Comparison of ENCODE assay signal across 27 cellular contexts in genomic region chr16:11973065-11973464, GRCh38. TPM values are rescaled to one million over a fixed set of nuclear protein-coding genes. Genes with fewer than 3 reads are reported as not detected.
"Had no signal": no experiment of that assay in that cellular context is flagged by ENCODE, and none has a peak within 500 bp of the region (broad histone marks: within the 10 kb centered on the region; RNA-seq: fewer than 3 reads in every experiment).

No MANE protein-coding gene starts in this region.

- ATAC-seq: activated naive CD4-positive, alpha-beta T cell treated with anti-CD3 and anti-CD28 coated beads, Interleukin-2, amount 50 U/mL, for 72 hours; foreskin keratinocyte; natural killer cell; stimulated activated effector memory CD8-positive, alpha-beta T cell treated with anti-CD3 and anti-CD28 coated beads, Interleukin-12 subunit alpha, Interleukin-12 subunit beta, amount 100 ng/mL, for 72 hours had no signal

- H3K27me3 Mint-ChIP-seq: dendritic cell treated with granulocyte-macrophage colony-stimulating factor and Interleukin-4, amounts not matched to agents 40 ng/mL and 50 ng/mL, for 4 days had no signal

- H3K9me3 Mint-ChIP-seq: activated naive CD4-positive, alpha-beta T cell treated with anti-CD3 and anti-CD28 coated beads, Interleukin-2, amount 50 U/mL, for 72 hours; activated T-helper 1 cell treated with anti-CD3 and anti-CD28 coated beads, Interleukin-12 subunit alpha, Interleukin-12 subunit beta, Interleukin-2, Interleukin-4 antibody, amounts not matched to agents 30 ng/mL and 10 ng/mL and 1 ng/mL, durations not matched to agents 14 hours and 24 hours and 36 hours; dendritic cell treated with granulocyte-macrophage colony-stimulating factor and Interleukin-4, amounts not matched to agents 40 ng/mL and 50 ng/mL, for 4 days; natural killer cell; stimulated activated effector memory CD8-positive, alpha-beta T cell treated with anti-CD3 and anti-CD28 coated beads, Interleukin-12 subunit alpha, Interleukin-12 subunit beta, amount 100 ng/mL, for 72 hours had no signal

- H2AFZ ChIP-seq: hepatocyte had no signal

- H3K27ac Mint-ChIP-seq: activated T-helper 1 cell treated with anti-CD3 and anti-CD28 coated beads, Interleukin-12 subunit alpha, Interleukin-12 subunit beta, Interleukin-2, Interleukin-4 antibody, amounts not matched to agents 30 ng/mL and 10 ng/mL and 1 ng/mL, durations not matched to agents 14 hours and 24 hours and 36 hours; dendritic cell treated with granulocyte-macrophage colony-stimulating factor and Interleukin-4, amounts not matched to agents 40 ng/mL and 50 ng/mL, for 4 days; natural killer cell; stimulated activated effector memory CD8-positive, alpha-beta T cell treated with anti-CD3 and anti-CD28 coated beads, Interleukin-12 subunit alpha, Interleukin-12 subunit beta, amount 100 ng/mL, for 72 hours had no signal

- H3K4me3 ChIP-seq: cardiac muscle cell, hepatocyte, sigmoid colon, tibial artery, uterus had no signal

- H3K36me3 Mint-ChIP-seq: natural killer cell had no signal

- H3K4me3 Mint-ChIP-seq: activated T-helper 1 cell treated with anti-CD3 and anti-CD28 coated beads, Interleukin-12 subunit alpha, Interleukin-12 subunit beta, Interleukin-2, Interleukin-4 antibody, amounts not matched to agents 30 ng/mL and 10 ng/mL and 1 ng/mL, durations not matched to agents 14 hours and 24 hours and 36 hours; dendritic cell treated with granulocyte-macrophage colony-stimulating factor and Interleukin-4, amounts not matched to agents 40 ng/mL and 50 ng/mL, for 4 days; stimulated activated effector memory CD8-positive, alpha-beta T cell treated with anti-CD3 and anti-CD28 coated beads, Interleukin-12 subunit alpha, Interleukin-12 subunit beta, amount 100 ng/mL, for 72 hours had no signal

- H3K9me3 ChIP-seq: neutrophil, sigmoid colon, tibial artery, uterus had no signal

- H3K4me1 ChIP-seq: foreskin keratinocyte had no signal

- H3K27ac ChIP-seq: cardiac muscle cell, foreskin keratinocyte, hepatocyte, neutrophil, sigmoid colon, tibial artery, uterus, WERI-Rb-1 had no signal

- DNase-seq: activated CD4-positive, alpha-beta T cell treated with anti-CD3 and anti-CD28 coated beads for 1 hour; activated CD4-positive, alpha-beta T cell treated with anti-CD3 and anti-CD28 coated beads, Interleukin-2, amount 50 U/mL, for 48 hours; activated gamma-delta T cell treated with Interleukin-2 at 50 U/mL for 16 hours; activated T-cell treated with anti-CD3 and anti-CD28 coated beads for 4 hours; amniotic stem cell; effector memory CD4-positive, alpha-beta T cell; foreskin keratinocyte; natural killer cell; sigmoid colon; stimulated activated CD4-positive, alpha-beta T cell treated with anti-CD3 and anti-CD28 coated beads, Interleukin-4, amount 100 ng/mL, for 24 hours; T-helper 2 cell; tibial artery; uterus; WERI-Rb-1 had no signal

- H3K27me3 ChIP-seq: cardiac muscle cell, foreskin keratinocyte, hepatocyte, neutrophil, sigmoid colon, uterus had no signal

- H3K4me2 ChIP-seq: hepatocyte had no signal

- H3K36me3 ChIP-seq: cardiac muscle cell, neutrophil, sigmoid colon, uterus, WERI-Rb-1 had no signal

RNA-seq across cellular contexts. Expression of gene TNFRSF17, which starts 8.1 kb away (rescaled TPM):
- total RNA-seq: activated naive CD4-positive, alpha-beta T cell treated with anti-CD3 and anti-CD28 coated beads, Interleukin-2, amount 50 U/mL, for 72 hours; activated T-helper 1 cell treated with anti-CD3 and anti-CD28 coated beads, Interleukin-12 subunit alpha, Interleukin-12 subunit beta, Interleukin-2, Interleukin-4 antibody, amounts not matched to agents 30 ng/mL and 10 ng/mL and 1 ng/mL, durations not matched to agents 14 hours and 24 hours and 36 hours; cardiac muscle cell; chondrocyte; endothelial cell of umbilical vein; fibroblast of lung; foreskin keratinocyte; hepatocyte; lower leg skin; mesenteric fat pad; sigmoid colon; subcutaneous adipose tissue had no signal
- polyA plus RNA-seq: cardiac muscle cell, endothelial cell of umbilical vein, fibroblast of lung, foreskin keratinocyte, hepatocyte had no signal
